18 cellular contexts compared by ENCODE assay signal in the genomic region with DNA sequence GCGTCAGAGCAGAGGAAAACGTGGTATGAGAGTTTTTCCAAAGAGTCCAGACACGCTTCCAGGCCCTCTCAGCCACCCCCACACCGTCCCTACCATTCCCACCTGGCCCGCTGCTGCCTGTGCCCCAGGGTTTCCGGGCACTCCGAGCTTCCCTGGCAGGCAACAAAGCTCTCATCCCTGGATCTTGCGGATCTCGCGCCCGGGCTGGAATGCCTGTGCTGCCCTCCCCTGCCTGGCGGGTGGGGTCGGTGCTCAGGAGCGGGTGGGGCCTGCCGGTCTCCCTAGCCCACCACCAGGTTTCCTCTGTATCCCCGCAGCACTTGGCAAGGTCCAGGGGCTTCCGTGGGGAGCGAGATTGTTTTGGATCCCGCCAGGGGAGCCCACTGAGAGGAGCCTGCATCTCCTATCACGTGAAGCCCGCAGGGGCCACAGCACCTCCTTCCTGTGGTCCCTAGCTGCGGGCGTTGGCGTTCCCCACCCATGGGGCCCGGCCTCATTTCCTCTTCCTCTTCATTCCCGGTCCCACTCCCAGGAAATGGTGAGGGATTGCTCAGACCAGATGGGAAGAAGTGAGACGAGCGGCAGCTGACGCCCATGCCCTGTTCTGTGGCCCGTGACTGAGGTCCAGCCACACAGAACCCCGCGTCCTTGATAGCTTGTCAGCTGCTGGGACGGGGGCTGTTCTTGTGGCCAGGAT. TPM values are rescaled to one million over a fixed set of nuclear protein-coding genes. Genes with fewer than 3 reads are reported as not detected.
"Had no signal": no experiment of that assay in that cellular context is flagged by ENCODE, and none has a peak within 500 bp of the region (broad histone marks: within the 10 kb centered on the region; RNA-seq: fewer than 3 reads in every experiment).

No MANE protein-coding gene starts in this region.

- H3K9ac ChIP-seq: parathyroid adenoma had no signal

- H3K27ac Mint-ChIP-seq: activated CD4-positive, alpha-beta T cell treated with anti-CD3 and anti-CD28 coated beads, Interleukin-2, amount 10 ng/mL, durations not matched to agents 7 days and 5 days had no signal

- H3K36me3 ChIP-seq: adrenal gland had no signal

- H3K27me3 ChIP-seq: adrenal gland, tibial nerve had no signal

- H3K4me1 ChIP-seq: adrenal gland, parathyroid adenoma had no signal

- H3K9me3 Mint-ChIP-seq: activated B cell treated with CpG ODN at 0.5 μM for 24 hours; activated CD4-positive, alpha-beta T cell treated with anti-CD3 and anti-CD28 coated beads, Interleukin-2, amount 10 ng/mL, durations not matched to agents 7 days and 5 days; activated T-helper 17 cell treated with anti-CD3 and anti-CD28 coated beads, Interleukin-2, amount 50 U/mL, for 72 hours; endodermal cell; neural crest cell; T-cell had no signal

- H3K9me3 ChIP-seq: adrenal gland, tibial nerve had no signal

- H3K36me3 Mint-ChIP-seq: T-cell had no signal

- H3K27me3 Mint-ChIP-seq: activated B cell treated with CpG ODN at 0.5 μM for 24 hours; activated CD4-positive, alpha-beta T cell treated with anti-CD3 and anti-CD28 coated beads, Interleukin-2, amount 10 ng/mL, durations not matched to agents 7 days and 5 days; activated T-helper 17 cell treated with anti-CD3 and anti-CD28 coated beads, Interleukin-2, amount 50 U/mL, for 72 hours; T-cell had no signal

- H3K4me3 ChIP-seq: adrenal gland, tibial nerve had no signal

- DNase-seq: activated B cell treated with CpG ODN at 0.5 μM for 24 hours; activated CD4-positive, alpha-beta T cell treated with anti-CD3 and anti-CD28 coated beads, Interleukin-2, amount 10 ng/mL, durations not matched to agents 7 days and 5 days; activated naive CD4-positive, alpha-beta T cell treated with anti-CD3 and anti-CD28 coated beads, Interleukin-2, amount 50 U/mL, for 16 hours; activated T-cell treated with anti-CD3 and anti-CD28 coated beads for 4 hours; adrenal gland; dermis blood vessel endothelial cell; endodermal cell; erythroblast; mesendoderm; retina; small intestine; T-cell had no signal

- H3K27ac ChIP-seq: parathyroid adenoma had no signal

- H3K4me3 Mint-ChIP-seq: activated CD4-positive, alpha-beta T cell treated with anti-CD3 and anti-CD28 coated beads, Interleukin-2, amount 10 ng/mL, durations not matched to agents 7 days and 5 days; endodermal cell; neural crest cell had no signal

RNA-seq across cellular contexts. Expression of a gene that starts 14.9 kb away (rescaled TPM):
- total RNA-seq: activated B cell treated with CpG ODN at 0.5 μM for 24 hours; activated CD4-positive, alpha-beta T cell treated with anti-CD3 and anti-CD28 coated beads, Interleukin-2, amount 10 ng/mL, durations not matched to agents 7 days and 5 days; activated CD8-positive, alpha-beta memory T cell treated with anti-CD3 and anti-CD28 coated beads for 36 hours; dermis blood vessel endothelial cell; left colon; T-cell had no signal
